9 cellular contexts compared by ENCODE assay signal in the genomic region with DNA sequence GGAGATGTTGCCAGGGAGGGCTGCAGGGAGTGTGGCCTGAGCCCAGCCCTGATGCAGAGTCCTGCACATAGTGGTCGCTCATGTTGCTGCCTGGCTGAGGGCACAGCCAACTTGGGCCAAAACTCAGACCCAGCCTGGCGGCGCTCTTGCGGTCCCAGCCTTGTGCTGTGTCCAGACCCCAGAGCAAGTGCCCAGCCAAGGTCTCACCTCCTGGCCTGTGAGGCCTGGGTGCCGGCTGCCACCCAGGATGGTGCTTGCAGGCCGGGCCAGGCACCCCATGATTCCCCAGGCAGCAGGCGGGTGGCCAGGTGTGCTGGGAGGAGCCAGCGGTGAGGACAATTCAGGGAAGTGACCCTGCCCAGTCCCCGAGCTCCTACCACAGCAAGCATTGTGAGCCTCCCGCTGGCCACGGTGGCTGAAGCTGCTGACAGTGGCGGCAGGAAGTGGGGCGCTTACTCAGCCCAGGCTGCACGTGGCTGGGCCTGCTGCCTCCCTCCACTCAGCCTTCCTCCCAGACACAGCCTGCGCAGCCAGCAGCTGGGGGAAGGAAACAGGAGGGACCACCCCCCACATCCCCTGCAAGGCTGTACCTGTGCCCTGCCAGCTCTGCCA. TPM values are rescaled to one million over a fixed set of nuclear protein-coding genes. Genes with fewer than 3 reads are reported as not detected.
DNase-seq lines count a peak whose midpoint lies in the region; ATAC-seq, FAIRE-seq and TF ChIP-seq lines count a peak whose summit lies in the region.
"Had no signal": no experiment of that assay in that cellular context is flagged by ENCODE, and none has a peak within 500 bp of the region (broad histone marks: within the 10 kb centered on the region; RNA-seq: fewer than 3 reads in every experiment).

No MANE protein-coding gene starts in this region.

- WGBS in GM12878 (ENCODE audit: insufficient coverage, insufficient replicate concordance, low lambda C conversion rate, missing lambda C conversion rate), result 60% methylated on average over 15 of the region's 15 CpGs

- intact Hi-C loops in GM12878 (cut with micrococcal nuclease; ENCODE audit: unreplicated experiment), result no loop called here

- DNase-seq in GM12878 (ENCODE audit: low read depth, low spot score) (no peak), memory B cell (ENCODE audit: low spot score in 2 of 2) (no peak), MG63 (no peak), HFFc6 (no peak)
- DNase-seq in central memory CD4-positive, alpha-beta T cell, result no peak
- DNase-seq: NCI-H446 had no signal

- no peaks in the 10 kb centered on the region for H3K27me3 ChIP-seq in BLaER1 treated with 17β-estradiol and CSF1 and Interleukin-3, amounts not matched to agents 10 nM and 100 nM
- H3K27me3 ChIP-seq in Loucy (ENCODE audit: insufficient read depth, low read length, poor library complexity, severe bottlenecking), result no peaks in the 10 kb centered on the region
- H3K27me3 ChIP-seq in GM12878 (replicated peaks in 1 of 2; ENCODE audit: control insufficient read depth in 2 of 2, insufficient read depth in 2 of 2, low read length in 1 of 2), result no peaks in the 10 kb centered on the region; a peak in 1 of 4 replicates
- H3K27me3 ChIP-seq in MG63, result no peaks in the 10 kb centered on the region

- peak overlapping the region; percentile 30 to 88 (median 57) for H3K4me2 ChIP-seq in BLaER1 treated with 17β-estradiol and CSF1 and Interleukin-3, amounts not matched to agents 10 nM and 100 nM
- H3K4me2 ChIP-seq in Loucy (ENCODE audit: low read depth, low read length, poor library complexity, severe bottlenecking) (no peak overlapping the region), GM12878 (ENCODE audit: control insufficient read depth, insufficient read depth) (no peak overlapping the region)

- no peaks in the 10 kb centered on the region for H3F3A ChIP-seq in Loucy (ENCODE audit: low read depth)

- no peaks in the 10 kb centered on the region for H4K20me1 ChIP-seq in BLaER1 treated with 17β-estradiol and CSF1 and Interleukin-3, amounts not matched to agents 10 nM and 100 nM
- H4K20me1 ChIP-seq in Loucy (ENCODE audit: insufficient read depth, low read length, poor library complexity, severe bottlenecking) (no peaks in the 10 kb centered on the region), GM12878 (ENCODE audit: control insufficient read depth, insufficient read depth) (no peaks in the 10 kb centered on the region)

- H3K79me2 ChIP-seq in Loucy (ENCODE audit: insufficient read depth, low read length), result no peaks in the 10 kb centered on the region
- H3K79me2 ChIP-seq in GM12878 (ENCODE audit: control insufficient read depth, insufficient read depth, low read length), result no peaks in the 10 kb centered on the region

- in situ Hi-C loops in GM12878 (cut with MboI), result no loop called here

- CTCF ChIA-PET in GM12878 (lab: Yijun Ruan, JAX), result no interaction called here

- TF ChIP-seq CTCF in Loucy (conservative IDR thresholded peaks at IDR 0.05; ENCODE audit: low read length) (no peak), GM12878 (IDR thresholded peaks at IDR 0.05 in 2 of 3, conservative IDR thresholded peaks at IDR 0.05 in 1 of 3; ENCODE audit: control insufficient read depth in 2 of 3, extremely low read depth in 1 of 3, insufficient read depth in 1 of 3, low read depth in 3 of 3, low read length in 3 of 3) (no peak), HFFc6 (IDR thresholded peaks at IDR 0.05) (no peak)

- no peaks in the 10 kb centered on the region for H3K36me3 Mint-ChIP-seq in memory B cell
- H3K36me3 Mint-ChIP-seq in HFFc6 (ENCODE audit: low read depth), result no peaks in the 10 kb centered on the region

- TF ChIP-seq EP300 in GM12878 (IDR thresholded peaks at IDR 0.05; ENCODE audit: borderline replicate concordance in 1 of 2, control insufficient read depth in 1 of 2, low read depth in 2 of 2, low read length in 2 of 2), result no peak

- no TSS peak for BruUV-seq in GM12878 (replicated peaks; lab: Mats Ljungman, UMichigan)

- H3K4me1 ChIP-seq in BLaER1 treated with 17β-estradiol and CSF1 and Interleukin-3, amounts not matched to agents 10 nM and 100 nM, result peaks cover 12 to 33% (median 21%) of the 10 kb centered on the region in 10 experiments
- H3K4me1 ChIP-seq in Loucy (ENCODE audit: insufficient read depth, low read length, poor library complexity, severe bottlenecking) (peaks cover 15% of the 10 kb centered on the region), GM12878 (ENCODE audit: control insufficient read depth, insufficient read depth, low read length) (no peaks in the 10 kb centered on the region)

- RAD21 ChIA-PET in GM12878 (lab: Charles Lee; ENCODE audit: unreplicated experiment), result no interaction called here

- peak overlapping the region in 8 of 11 experiments; percentile 19 to 41 (median 28); a peak in 7 of 22 replicates for H3K9ac ChIP-seq in BLaER1 treated with 17β-estradiol and CSF1 and Interleukin-3, amounts not matched to agents 10 nM and 100 nM
- H3K9ac ChIP-seq in Loucy (ENCODE audit: low read depth, low read length, poor library complexity, severe bottlenecking), result peak overlapping the region; percentile 56
- no peak overlapping the region for H3K9ac ChIP-seq in GM12878 (ENCODE audit: control insufficient read depth, insufficient read depth, low read length)

- H3K27me3 Mint-ChIP-seq in memory B cell, result no peaks in the 10 kb centered on the region
- H3K27me3 Mint-ChIP-seq in HFFc6 (ENCODE audit: insufficient read depth), result peaks cover 6% of the 10 kb centered on the region; the same call in 1 of the 2 replicates

- no peak for TF ChIP-seq POLR2A in GM12878 (IDR thresholded peaks at IDR 0.05; ENCODE audit: low read depth, low read length)

- ATAC-seq in GM12878, result peak; percentile 52
- peak; percentile 15 for ATAC-seq in memory B cell (ENCODE audit: low read depth)
- ATAC-seq in GM19328 (IDR thresholded peaks at IDR 0.05; ENCODE audit: unreplicated experiment), result no peak

- H3K4me1 Mint-ChIP-seq in memory B cell, result peaks cover 2% of the 10 kb centered on the region
- H3K4me1 Mint-ChIP-seq in HFFc6 (ENCODE audit: low read depth), result peaks cover 3% of the 10 kb centered on the region

- H3K9me2 ChIP-seq in Loucy (replicated peaks; ENCODE audit: low read depth, low read length), result no peaks in the 10 kb centered on the region

- H3K4me3 Mint-ChIP-seq in memory B cell (no peak overlapping the region), HFFc6 (no peak overlapping the region)

- no peak overlapping the region for H3K4me3 ChIP-seq in BLaER1 treated with 17β-estradiol and CSF1 and Interleukin-3, amounts not matched to agents 10 nM and 100 nM
- H3K4me3 ChIP-seq in Loucy (ENCODE audit: low read length, poor library complexity, severe bottlenecking) (no peak overlapping the region), GM12878 (no peak overlapping the region), MG63 (no peak overlapping the region)

- no peak for FAIRE-seq in GM12878 (lab: Jason Lieb, UNC)

- no peaks in the 10 kb centered on the region for H3K9me3 ChIP-seq in BLaER1 treated with 17β-estradiol and CSF1 and Interleukin-3, amounts not matched to agents 10 nM and 100 nM (replicated peaks in 1 of 11)
- H3K9me3 ChIP-seq in Loucy (ENCODE audit: insufficient read depth, low read depth, low read length) (no peaks in the 10 kb centered on the region), GM12878 (replicated peaks; ENCODE audit: control insufficient read depth, insufficient read depth, low read length) (no peaks in the 10 kb centered on the region), MG63 (no peaks in the 10 kb centered on the region)

- H2AFZ ChIP-seq in Loucy (ENCODE audit: low read length) (peak overlapping the region; percentile 58), GM12878 (ENCODE audit: control insufficient read depth, low read depth, low read length) (0 out of 2 replicates have a peak overlapping the region, but pooled peaks have one; percentile 34)

- H3K27ac ChIP-seq in BLaER1 treated with 17β-estradiol and CSF1 and Interleukin-3, amounts not matched to agents 10 nM and 100 nM, result peak overlapping the region; percentile 28 to 67 (median 53); a peak in 17 of 22 replicates
- no peak overlapping the region for H3K27ac ChIP-seq in GM12878 (ENCODE audit: control insufficient read depth, insufficient read depth)

- H3K27ac Mint-ChIP-seq in memory B cell (no peak overlapping the region), HFFc6 (no peak overlapping the region)

- no peaks in the 10 kb centered on the region for H3K9me3 Mint-ChIP-seq in memory B cell
- no peaks in the 10 kb centered on the region for H3K9me3 Mint-ChIP-seq in HFFc6

- SMC1A ChIA-PET in GM12878 (lab: Charles Lee; ENCODE audit: uncharacterized antibody, unreplicated experiment), result no interaction called here

- no peak for TF ChIP-seq RAD21 in GM12878 (IDR thresholded peaks at IDR 0.05; ENCODE audit: insufficient read depth, low read depth, low read length)

- POLR2A ChIA-PET in GM12878 (lab: Charles Lee), result no interaction called here

- H3K36me3 ChIP-seq in BLaER1 treated with 17β-estradiol and CSF1 and Interleukin-3, amounts not matched to agents 10 nM and 100 nM, result no peaks in the 10 kb centered on the region
- no peaks in the 10 kb centered on the region for H3K36me3 ChIP-seq in Loucy (ENCODE audit: insufficient read depth, low read length)
- H3K36me3 ChIP-seq in GM12878 (ENCODE audit: control insufficient read depth in 2 of 2, insufficient read depth in 2 of 2, low read length in 1 of 2), result no peaks in the 10 kb centered on the region
- H3K36me3 ChIP-seq in MG63, result no peaks in the 10 kb centered on the region

RNA-seq across cellular contexts. Expression of gene PGF, which starts 17.7 kb away (rescaled TPM):
- 13.5 and 14.0 TPM in 2 replicates for total RNA-seq in GM12878 (2013; cell fraction: nucleolus; rRNA removed)
- total RNA-seq in GM12878 (2014; rRNA removed), result 0.76 and 0.79 TPM in 2 replicates
- 0.40 and 0.46 TPM in 2 replicates for total RNA-seq in GM12878 (2014; rRNA removed; fragmentation: Illumina TruSeq; extraction: Trizol)
- total RNA-seq in GM12878 (2021), result 1.0 and 1.1 TPM in 2 replicates
- 1.0 TPM for polyA plus RNA-seq in GM12878 (2011; ENCODE audit: low read depth)
- 2.4 and 5.5 TPM in 2 replicates for polyA plus RNA-seq in GM12878 (2011; rRNA removed)
- polyA plus RNA-seq in GM12878 (2011; cell fraction: cytosol; rRNA removed), result 4.5 and 4.9 TPM in 2 replicates
- 7.8 and 12.6 TPM in 2 replicates for polyA plus RNA-seq in GM12878 (2011; cell fraction: nucleus; rRNA removed)
- polyA plus RNA-seq in GM12878 (2012), result 2.0 and 2.9 TPM in 2 replicates
- 0.27 and 0.32 TPM in 2 replicates for polyA plus RNA-seq in GM12878 (2014; fragmentation: Illumina TruSeq; extraction: Trizol)
- under 1 TPM; 0.11 to 0.16 TPM for polyA plus RNA-seq in GM12878 (2014; fragmentation: Nextera tagmentation; extraction: Ambion mirVana)
- 0.46 and 0.66 TPM in 2 replicates for polyA plus RNA-seq in GM12878 (2014; rRNA removed)
- 1 to 10 TPM; 3.5 to 4.2 TPM for polyA plus RNA-seq in GM12878 (2016; fragmentation: Nextera tagmentation; extraction: Ambion mirVana)
- polyA minus RNA-seq in GM12878 (2011; rRNA and poly(A)+ RNA removed), result 3.4 and 6.9 TPM in 2 replicates
- polyA minus RNA-seq in GM12878 (2011; cell fraction: cytosol; rRNA and poly(A)+ RNA removed), result 1.4 and 3.5 TPM in 2 replicates
- 8.7 and 9.3 TPM in 2 replicates for polyA minus RNA-seq in GM12878 (2011; cell fraction: nucleus; rRNA and poly(A)+ RNA removed)
- 49.2 and 50.6 TPM in 2 replicates for total RNA-seq in MG63 (2014; rRNA removed; shearing (Covaris generic); ENCODE audit: low replicate concordance)
- 1 to 10 TPM in 4 of 6 experiments, under 1 TPM in 2; 0.87 to 2.9 (median 2.7) TPM for total RNA-seq in HFFc6 (2021; fragmentation: NEBNext Ultra II Directional; extraction: Animal tissue kit (Norgen Biotek cat#: 25700))

RNA-seq across cellular contexts. Expression of gene EIF2B2, which starts 29.6 kb away (rescaled TPM):
- total RNA-seq in GM12878 (2013; cell fraction: nucleolus; rRNA removed), result 35.5 and 38.2 TPM in 2 replicates
- total RNA-seq in GM12878 (2014; rRNA removed) (54.4 and 68.7 TPM in 2 replicates), GM12878 (2014; rRNA removed; fragmentation: Illumina TruSeq; extraction: Trizol) (36.9 and 39.6 TPM in 2 replicates), GM12878 (2021) (52.5 and 58.6 TPM in 2 replicates)
- polyA plus RNA-seq in GM12878 (2011; ENCODE audit: low read depth), result 32.2 TPM
- polyA plus RNA-seq in GM12878 (2011; rRNA removed) (125 and 168 TPM in 2 replicates), GM12878 (2014; fragmentation: Illumina TruSeq; extraction: Trizol) (72.5 and 78.8 TPM in 2 replicates), GM12878 (2014; fragmentation: Nextera tagmentation; extraction: Ambion mirVana) (10 to 100 TPM; 17.4 to 32.3 TPM), GM12878 (2014; rRNA removed) (72.2 and 91.4 TPM in 2 replicates), GM12878 (2016; fragmentation: Nextera tagmentation; extraction: Ambion mirVana) (10 to 100 TPM; 85.8 to 94.4 TPM)
- polyA plus RNA-seq in GM12878 (2011; cell fraction: cytosol; rRNA removed), result 150 and 158 TPM in 2 replicates
- polyA plus RNA-seq in GM12878 (2011; cell fraction: nucleus; rRNA removed), result 84.4 and 109 TPM in 2 replicates
- 37.3 and 38.7 TPM in 2 replicates for polyA plus RNA-seq in GM12878 (2012)
- 89.6 and 107 TPM in 2 replicates for polyA minus RNA-seq in GM12878 (2011; rRNA and poly(A)+ RNA removed)
- 23.5 and 25.8 TPM in 2 replicates for polyA minus RNA-seq in GM12878 (2011; cell fraction: cytosol; rRNA and poly(A)+ RNA removed)
- polyA minus RNA-seq in GM12878 (2011; cell fraction: nucleus; rRNA and poly(A)+ RNA removed), result 25.3 and 53.3 TPM in 2 replicates
- total RNA-seq in MG63 (2014; rRNA removed; shearing (Covaris generic); ENCODE audit: low replicate concordance), result 48.2 and 87.3 TPM in 2 replicates
- 10 to 100 TPM; 55.5 to 66.1 (median 59.0) TPM for total RNA-seq in HFFc6 (2021; fragmentation: NEBNext Ultra II Directional; extraction: Animal tissue kit (Norgen Biotek cat#: 25700))

RNA-seq across cellular contexts. Expression of gene RPS6KL1, which starts 50.0 kb away (rescaled TPM):
- total RNA-seq in GM12878 (2013; cell fraction: nucleolus; rRNA removed), result 0.37 and 0.96 TPM in 2 replicates
- total RNA-seq in GM12878 (2014; rRNA removed), result 3.5 and 4.7 TPM in 2 replicates
- total RNA-seq in GM12878 (2014; rRNA removed; fragmentation: Illumina TruSeq; extraction: Trizol), result 1.9 and 2.1 TPM in 2 replicates
- 2.8 and 4.2 TPM in 2 replicates for total RNA-seq in GM12878 (2021)
- polyA plus RNA-seq in GM12878 (2011; ENCODE audit: low read depth), result 0.85 TPM
- polyA plus RNA-seq in GM12878 (2011; rRNA removed), result 0.04 and 0.14 TPM in 2 replicates
- polyA plus RNA-seq in GM12878 (2011; cell fraction: cytosol; rRNA removed), result 0.07 and 0.08 TPM in 2 replicates
- polyA plus RNA-seq in GM12878 (2011; cell fraction: nucleus; rRNA removed), result 0.22 and 0.31 TPM in 2 replicates
- 2.6 and 2.9 TPM in 2 replicates for polyA plus RNA-seq in GM12878 (2012)
- 0.54 and 2.1 TPM in 2 replicates for polyA plus RNA-seq in GM12878 (2014; fragmentation: Illumina TruSeq; extraction: Trizol)
- under 1 TPM; 0.23 to 0.73 TPM for polyA plus RNA-seq in GM12878 (2014; fragmentation: Nextera tagmentation; extraction: Ambion mirVana)
- polyA plus RNA-seq in GM12878 (2014; rRNA removed), result 3.4 and 4.2 TPM in 2 replicates
- polyA plus RNA-seq in GM12878 (2016; fragmentation: Nextera tagmentation; extraction: Ambion mirVana), result 1 to 10 TPM; 1.3 to 2.0 TPM
- polyA minus RNA-seq in GM12878 (2011; rRNA and poly(A)+ RNA removed), result 0.05 TPM in 1 of 2 replicates, not detected in the other
- not detected in 2 replicates for polyA minus RNA-seq in GM12878 (2011; cell fraction: cytosol; rRNA and poly(A)+ RNA removed)
- 0.29 TPM in 1 of 2 replicates, not detected in the other for polyA minus RNA-seq in GM12878 (2011; cell fraction: nucleus; rRNA and poly(A)+ RNA removed)
- total RNA-seq in MG63 (2014; rRNA removed; shearing (Covaris generic); ENCODE audit: low replicate concordance), result 5.4 and 11.3 TPM in 2 replicates
- 1 to 10 TPM in 4 of 6 experiments, under 1 TPM in 2; 0.78 to 1.1 (median 1.0) TPM for total RNA-seq in HFFc6 (2021; fragmentation: NEBNext Ultra II Directional; extraction: Animal tissue kit (Norgen Biotek cat#: 25700))

Comparison
In these comparisons a context has a peak if more than half of its experiments do, and no peak if none do; other contexts are left out.
1. H3K4me2 ChIP-seq: peak in BLaER1 treated with 17β-estradiol and CSF1 and Interleukin-3, amounts not matched to agents 10 nM and 100 nM (11 of 11); none in Loucy (single experiment) and GM12878 (single experiment).